In the genomic region with DNA sequence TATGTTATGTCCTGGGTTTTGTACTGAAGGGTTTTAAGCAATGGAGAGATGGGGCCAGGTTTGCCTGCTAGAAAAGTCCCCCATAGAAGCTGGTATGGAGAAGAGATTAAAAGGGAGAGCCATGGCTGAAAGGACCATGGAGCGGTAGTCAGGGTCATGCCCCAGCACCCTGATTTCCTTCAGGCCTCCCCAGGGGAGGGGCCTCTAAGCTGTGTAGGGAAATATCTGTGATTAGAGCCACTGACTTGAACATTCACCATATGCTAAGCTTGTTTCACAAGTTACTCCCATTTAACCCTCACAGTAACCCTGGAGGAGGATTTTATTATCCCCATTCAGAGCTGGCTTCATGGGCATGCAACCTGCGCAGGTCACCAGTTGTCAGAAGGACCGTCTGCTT, we compare ENCODE assay signal across 20 cellular contexts. TPM values are rescaled to one million over a fixed set of nuclear protein-coding genes. Genes with fewer than 3 reads are reported as not detected.
DNase-seq lines count a peak whose midpoint lies in the region; ATAC-seq and TF ChIP-seq lines count a peak whose summit lies in the region.
"Had no signal": no experiment of that assay in that cellular context is flagged by ENCODE, and none has a peak within 500 bp of the region (broad histone marks: within the 10 kb centered on the region; RNA-seq: fewer than 3 reads in every experiment).

No MANE protein-coding gene starts in this region.

- in situ Hi-C loops in transverse colon (cut with MboI; ENCODE audit: low pct_ligation_motif_present in 1 of 4, low pct_unique_long_range_greater_than_20kb in 1 of 4, low sequenced_read_pairs in 3 of 4), result no loop called here

- no peak for TF ChIP-seq CTCF in transverse colon (IDR thresholded peaks at IDR 0.05)
- TF ChIP-seq CTCF in ascending aorta (IDR thresholded peaks at IDR 0.05), result no peak

- WGBS in transverse colon (ENCODE audit: low coverage in 1 of 2), 2 donors, result 86% methylated on average over 3 of the region's 3 CpGs; no CpG with 5 or more reads in 1 of the 2 donors

- no peak for TF ChIP-seq EP300 in transverse colon (IDR thresholded peaks at IDR 0.05; ENCODE audit: low read depth)

- peaks cover 6 to 34% (median 24%) of the 10 kb centered on the region in 4 donors for H3K4me1 ChIP-seq in transverse colon
- peaks cover 7 to 10% of the 10 kb centered on the region in 2 donors for H3K4me1 ChIP-seq in ascending aorta

- ATAC-seq in T-helper 17 cell (no peak), memory B cell (ENCODE audit: low read depth) (no peak), HG02852 (IDR thresholded peaks at IDR 0.05; ENCODE audit: unreplicated experiment) (no peak)

- CTCF ChIA-PET in activated CD4-positive, alpha-beta memory T cell treated with anti-CD3 and anti-CD28 coated beads for 36 hours (lab: Charles Lee), result no interaction called here
- CTCF ChIA-PET in activated CD4-positive, alpha-beta memory T cell treated with anti-CD3 and anti-CD28 coated beads, Interleukin-2, amount 10 ng/mL, durations not matched to agents 7 days and 5 days (lab: Charles Lee), result interaction anchor here (0.9 kb wide), 1 partner anchor 104 kb away, joined by 4 read pairs; no protein-coding TSS in a partner anchor

- H3K27me3 Mint-ChIP-seq in activated CD4-positive, alpha-beta memory T cell treated with anti-CD3 and anti-CD28 coated beads for 36 hours, result no peaks in the 10 kb centered on the region
- peaks cover 10% of the 10 kb centered on the region for H3K27me3 Mint-ChIP-seq in activated CD4-positive, alpha-beta memory T cell treated with anti-CD3 and anti-CD28 coated beads, Interleukin-2, amount 10 ng/mL, durations not matched to agents 7 days and 5 days
- H3K27me3 Mint-ChIP-seq in T-helper 17 cell (no peaks in the 10 kb centered on the region), memory B cell (no peaks in the 10 kb centered on the region)

- H3K27ac ChIP-seq in transverse colon (peak overlapping the region; percentile 90 to 98 (median 94)), ascending aorta (no peak overlapping the region)
- H3K27ac ChIP-seq: C4-2B, PC-9, SJSA1 had no signal

- no peak overlapping the region for H3K4me3 Mint-ChIP-seq in activated CD4-positive, alpha-beta memory T cell treated with anti-CD3 and anti-CD28 coated beads for 36 hours
- H3K4me3 Mint-ChIP-seq in activated CD4-positive, alpha-beta memory T cell treated with anti-CD3 and anti-CD28 coated beads, Interleukin-2, amount 10 ng/mL, durations not matched to agents 7 days and 5 days, result no peak overlapping the region
- H3K4me3 Mint-ChIP-seq in T-helper 17 cell (peak overlapping the region; percentile 52), memory B cell (peak overlapping the region; percentile 39)
- H3K4me3 Mint-ChIP-seq: HFFc6 had no signal

- H3K27ac Mint-ChIP-seq in activated CD4-positive, alpha-beta memory T cell treated with anti-CD3 and anti-CD28 coated beads for 36 hours, result peak overlapping the region; percentile 36
- no peak overlapping the region for H3K27ac Mint-ChIP-seq in activated CD4-positive, alpha-beta memory T cell treated with anti-CD3 and anti-CD28 coated beads, Interleukin-2, amount 10 ng/mL, durations not matched to agents 7 days and 5 days
- H3K27ac Mint-ChIP-seq in T-helper 17 cell (peak overlapping the region; percentile 61), memory B cell (peak overlapping the region; percentile 90)
- H3K27ac Mint-ChIP-seq: HFFc6 had no signal

- H3K36me3 ChIP-seq in transverse colon, result no peaks in the 10 kb centered on the region
- no peaks in the 10 kb centered on the region for H3K36me3 ChIP-seq in ascending aorta
- H3K36me3 ChIP-seq: SJSA1 had no signal

- H3K4me1 Mint-ChIP-seq in activated CD4-positive, alpha-beta memory T cell treated with anti-CD3 and anti-CD28 coated beads for 36 hours (ENCODE audit: low read depth), result peaks cover 27% of the 10 kb centered on the region
- peaks cover 35% of the 10 kb centered on the region for H3K4me1 Mint-ChIP-seq in activated CD4-positive, alpha-beta memory T cell treated with anti-CD3 and anti-CD28 coated beads, Interleukin-2, amount 10 ng/mL, durations not matched to agents 7 days and 5 days
- H3K4me1 Mint-ChIP-seq in T-helper 17 cell (peaks cover 30% of the 10 kb centered on the region), memory B cell (peaks cover 52% of the 10 kb centered on the region)

- POLR2A ChIA-PET in activated CD4-positive, alpha-beta memory T cell treated with anti-CD3 and anti-CD28 coated beads for 36 hours (lab: Charles Lee), result no interaction called here
- POLR2A ChIA-PET in activated CD4-positive, alpha-beta memory T cell treated with anti-CD3 and anti-CD28 coated beads, Interleukin-2, amount 10 ng/mL, durations not matched to agents 7 days and 5 days (lab: Charles Lee), result no interaction called here

- H3K27me3 ChIP-seq in transverse colon (no peaks in the 10 kb centered on the region), ascending aorta (no peaks in the 10 kb centered on the region)

- no peaks in the 10 kb centered on the region for H3K36me3 Mint-ChIP-seq in activated CD4-positive, alpha-beta memory T cell treated with anti-CD3 and anti-CD28 coated beads for 36 hours
- peaks cover 4% of the 10 kb centered on the region for H3K36me3 Mint-ChIP-seq in activated CD4-positive, alpha-beta memory T cell treated with anti-CD3 and anti-CD28 coated beads, Interleukin-2, amount 10 ng/mL, durations not matched to agents 7 days and 5 days (ENCODE audit: low read depth)
- H3K36me3 Mint-ChIP-seq in T-helper 17 cell (ENCODE audit: low read depth) (no peaks in the 10 kb centered on the region), memory B cell (no peaks in the 10 kb centered on the region)

- no peak for TF ChIP-seq POLR2A in transverse colon (IDR thresholded peaks at IDR 0.05)

- no peaks in the 10 kb centered on the region for H3K9me3 Mint-ChIP-seq in activated CD4-positive, alpha-beta memory T cell treated with anti-CD3 and anti-CD28 coated beads for 36 hours
- H3K9me3 Mint-ChIP-seq in activated CD4-positive, alpha-beta memory T cell treated with anti-CD3 and anti-CD28 coated beads, Interleukin-2, amount 10 ng/mL, durations not matched to agents 7 days and 5 days, result no peaks in the 10 kb centered on the region
- no peaks in the 10 kb centered on the region for H3K9me3 Mint-ChIP-seq in memory B cell
- H3K9me3 Mint-ChIP-seq: HFFc6 had no signal

- DNase-seq in activated CD4-positive, alpha-beta memory T cell treated with anti-CD3 and anti-CD28 coated beads for 36 hours, result no peak
- no peak for DNase-seq in activated CD4-positive, alpha-beta memory T cell treated with anti-CD3 and anti-CD28 coated beads, Interleukin-2, amount 10 ng/mL, durations not matched to agents 7 days and 5 days
- DNase-seq in T-helper 17 cell (no peak), memory B cell (ENCODE audit: low spot score in 2 of 2) (no peak), transverse colon (no peak), ascending aorta (ENCODE audit: low spot score in 2 of 2) (no peak)
- no peak for DNase-seq in activated CD8-positive, alpha-beta memory T cell treated with anti-CD3 and anti-CD28 coated beads, Interleukin-2, amount 50 U/mL, for 4 hours
- DNase-seq: DMS 273 treated with DMSO at 0.1 percent for 48 hours; HFFc6; Kasumi-1; MM.1S; NCI-H1105; NCI-H187; NCI-H446; NCI-H69; NK-92 treated with Interleukin-12 subunit alpha and Interleukin-12 subunit beta, amount 100 ng/mL, for 24 hours; PC-9 had no signal

- H3K4me3 ChIP-seq in transverse colon, result no peak overlapping the region
- H3K4me3 ChIP-seq in ascending aorta, result no peak overlapping the region
- H3K4me3 ChIP-seq: PC-9, SJSA1 had no signal

- H3K9me3 ChIP-seq in T-helper 17 cell (ENCODE audit: control insufficient read depth, low read length, poor library complexity, severe bottlenecking) (no peaks in the 10 kb centered on the region), transverse colon (no peaks in the 10 kb centered on the region), ascending aorta (no peaks in the 10 kb centered on the region)
- H3K9me3 ChIP-seq: SJSA1 had no signal

- intact Hi-C loops in activated CD4-positive, alpha-beta memory T cell treated with anti-CD3 and anti-CD28 coated beads for 36 hours (cut with micrococcal nuclease), result loop anchor here (5.0 kb wide), 2 partner anchors 34 to 56 kb away; no protein-coding TSS in a partner anchor
- intact Hi-C loops in transverse colon (cut with DNase I; ENCODE audit: low total_unique reads) (no loop called here), ascending aorta (cut with DNase I) (no loop called here)

RNA-seq across cellular contexts. Expression of gene ATP2A3, which starts 3.8 kb away (rescaled TPM):
- total RNA-seq in activated CD4-positive, alpha-beta memory T cell treated with anti-CD3 and anti-CD28 coated beads for 36 hours, result 100 to 1,000 TPM; 107 to 108 TPM
- total RNA-seq in activated CD4-positive, alpha-beta memory T cell treated with anti-CD3 and anti-CD28 coated beads, Interleukin-2, amount 10 ng/mL, durations not matched to agents 7 days and 5 days, result 100 to 1,000 TPM; 290 to 291 TPM
- total RNA-seq in T-helper 17 cell, result 100 to 1,000 TPM; 279 to 298 TPM
- total RNA-seq in transverse colon, result 100 to 1,000 TPM; 142 to 300 (median 208) TPM
- 27.2 TPM for total RNA-seq in ascending aorta

RNA-seq across cellular contexts. Expression of gene P2RX1, which starts 51.8 kb away (rescaled TPM):
- total RNA-seq in activated CD4-positive, alpha-beta memory T cell treated with anti-CD3 and anti-CD28 coated beads for 36 hours, result under 1 TPM; 0.43 to 0.44 TPM
- under 1 TPM; 0.45 to 0.65 TPM for total RNA-seq in activated CD4-positive, alpha-beta memory T cell treated with anti-CD3 and anti-CD28 coated beads, Interleukin-2, amount 10 ng/mL, durations not matched to agents 7 days and 5 days
- total RNA-seq in T-helper 17 cell, result 10 to 100 TPM in 1 of 2 donors, 1 to 10 TPM in 1; 4.2 to 15.0 TPM
- 10 to 100 TPM in 1 of 4 donors, 1 to 10 TPM in 2, under 1 TPM in 1; 0.82 to 11.2 (median 7.0) TPM for total RNA-seq in transverse colon
- total RNA-seq in ascending aorta, result not detected
- total RNA-seq: PC-9 had no signal

Comparison
In these comparisons a context has a peak if more than half of its experiments do, and no peak if none do; other contexts are left out.
1. H3K4me3 Mint-ChIP-seq: peak in T-helper 17 cell (single experiment) and memory B cell (single experiment); none in activated CD4-positive, alpha-beta memory T cell treated with anti-CD3 and anti-CD28 coated beads for 36 hours (single experiment) and activated CD4-positive, alpha-beta memory T cell treated with anti-CD3 and anti-CD28 coated beads, Interleukin-2, amount 10 ng/mL, durations not matched to agents 7 days and 5 days (single experiment).
2. H3K27ac ChIP-seq: peak in transverse colon (4 of 4); none in ascending aorta (0 of 2).